Comparison of ENCODE assay signal across 25 cellular contexts in the genomic region with DNA sequence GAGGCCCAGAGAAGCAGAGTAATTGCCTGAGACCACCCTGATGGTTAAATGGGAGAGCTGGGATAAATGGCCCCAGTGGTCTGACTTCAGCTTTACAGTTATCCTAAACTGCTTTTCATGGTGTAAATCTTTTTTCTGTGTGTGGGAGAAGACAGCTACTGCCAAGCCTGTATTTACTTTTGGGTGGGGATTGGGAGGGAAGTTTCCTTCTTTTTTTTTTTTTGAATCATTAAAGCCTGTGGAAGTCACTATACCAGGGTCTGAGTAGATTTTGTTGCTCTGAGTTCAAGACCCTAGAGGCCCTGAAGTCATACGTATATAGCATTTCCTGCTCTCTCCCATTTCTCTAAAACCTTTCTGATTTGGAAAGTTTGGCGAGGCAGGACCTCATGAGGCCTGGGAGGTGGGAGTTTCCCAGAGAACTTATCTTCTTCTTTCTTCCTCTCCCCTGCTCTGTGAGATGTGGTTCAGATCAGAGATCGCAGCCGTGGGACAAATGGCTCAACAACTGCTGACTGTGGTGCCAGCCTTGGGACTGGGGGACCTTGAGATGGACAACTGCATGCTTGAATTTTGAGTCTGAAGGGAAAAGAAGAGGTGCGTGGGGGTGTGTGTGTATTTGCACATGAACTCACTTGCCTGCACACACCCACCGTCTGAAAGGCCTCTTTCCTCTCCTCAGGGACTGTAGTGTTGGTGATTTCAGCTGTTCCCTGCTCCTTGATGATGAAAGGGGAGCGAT. TPM values are rescaled to one million over a fixed set of nuclear protein-coding genes. Genes with fewer than 3 reads are reported as not detected.
DNase-seq lines count a peak whose midpoint lies in the region; ATAC-seq and TF ChIP-seq lines count a peak whose summit lies in the region.
"Had no signal": no experiment of that assay in that cellular context is flagged by ENCODE, and none has a peak within 500 bp of the region (broad histone marks: within the 10 kb centered on the region; RNA-seq: fewer than 3 reads in every experiment).

No MANE protein-coding gene starts in this region.

- peaks cover 0 to 21% (median 7%) of the 10 kb centered on the region in 12 donors for H3K9me3 ChIP-seq in heart left ventricle
- H3K9me3 ChIP-seq in mucosa of descending colon = no peaks in the 10 kb centered on the region
- H3K9me3 ChIP-seq: BE2C had no signal

- 37 to 49% (median 40%) methylated on average over 7 of the region's 7 CpGs for WGBS in heart left ventricle, 4 donors

- peaks cover 0 to 29% (median 20%) of the 10 kb centered on the region in 12 donors for H3K4me1 ChIP-seq in heart left ventricle
- peaks cover 20% of the 10 kb centered on the region for H3K4me1 ChIP-seq in mucosa of descending colon (ENCODE audit: low read depth)
- H3K4me1 ChIP-seq: BE2C, upper lobe of left lung had no signal

- H3K4me3 ChIP-seq in heart left ventricle (no peak overlapping the region), mucosa of descending colon (no peak overlapping the region)
- H3K4me3 ChIP-seq: lung, PC-9, upper lobe of left lung had no signal

- intact Hi-C loops in Right ventricle myocardium inferior (cut with DNase I) (no loop called here), cardiac septum (cut with DNase I) (no loop called here), heart left ventricle (cut with DNase I) (no loop called here), mucosa of descending colon (cut with DNase I, micrococcal nuclease) (no loop called here), sciatic nerve (cut with DNase I) (no loop called here)

- no peaks in the 10 kb centered on the region for H3K27me3 ChIP-seq in heart left ventricle
- H3K27me3 ChIP-seq: BE2C, upper lobe of left lung had no signal

- DNase-seq in Right ventricle myocardium inferior (ENCODE audit: missing footprints) (no peak), cardiac septum (ENCODE audit: low spot score) (no peak), heart left ventricle (no peak), mucosa of descending colon (no peak), sciatic nerve (ENCODE audit: low spot score) (no peak), DMS153 (lab: John Stamatoyannopoulos, UW) (no peak), COLO829 (ENCODE audit: low spot score) (no peak)
- no peak for DNase-seq in activated CD4-positive, alpha-beta T cell treated with anti-CD3 and anti-CD28 coated beads, Interleukin-2, amount 50 U/mL, for 48 hours
- DNase-seq: activated CD4-positive, alpha-beta T cell treated with anti-CD3 and anti-CD28 coated beads for 36 hours; activated effector memory CD4-positive, alpha-beta T cell treated with anti-CD3 and anti-CD28 coated beads, Interleukin-2, amount 50 U/mL, for 16 hours; BE2C; central memory CD4-positive, alpha-beta T cell; dermis blood vessel endothelial cell; GDM1; HCEC 1CT; NCI-H446 treated with DMSO at 0.1 percent for 48 hours; NK-92 treated with Interleukin-12 subunit alpha and Interleukin-12 subunit beta, amount 100 ng/mL, for 24 hours; PC-9; SHP77; stimulated activated CD4-positive, alpha-beta T cell treated with anti-CD3 and anti-CD28 coated beads, Interleukin-4, amount 100 ng/mL, for 1 hour; upper lobe of left lung had no signal

- ATAC-seq in Right ventricle myocardium inferior (peak; percentile 78), heart left ventricle (peak; percentile 26 to 78 (median 50)), mucosa of descending colon (peak; percentile 63), sciatic nerve (peak; percentile 47)
- ATAC-seq: activated CD4-positive, alpha-beta T cell treated with anti-CD3 and anti-CD28 coated beads for 36 hours had no signal

- peak overlapping the region in 9 of 12 donors; percentile 3 to 45 (median 34) for H3K27ac ChIP-seq in heart left ventricle
- H3K27ac ChIP-seq: PC-9, upper lobe of left lung had no signal

- peaks cover 0 to 5% (median 0%) of the 10 kb centered on the region in 9 donors for H3K36me3 ChIP-seq in heart left ventricle
- no peaks in the 10 kb centered on the region for H3K36me3 ChIP-seq in mucosa of descending colon (ENCODE audit: low read depth)
- H3K36me3 ChIP-seq: BE2C, upper lobe of left lung had no signal

- TF ChIP-seq CTCF in heart left ventricle (IDR thresholded peaks at IDR 0.05) = no peak
- TF ChIP-seq CTCF in mucosa of descending colon (IDR thresholded peaks at IDR 0.05) = no peak

- TF ChIP-seq POLR2A in heart left ventricle (IDR thresholded peaks at IDR 0.05) = no peak

RNA-seq across cellular contexts. Expression of a gene that starts 18.1 kb away (rescaled TPM):
- total RNA-seq in Right ventricle myocardium inferior (22.3 TPM), cardiac septum (4.5 TPM), heart left ventricle (10 to 100 TPM in 8 of 9 donors, 1 to 10 TPM in 1; 7.7 to 34.4 (median 14.9) TPM), mucosa of descending colon (10 to 100 TPM in 2 of 3 donors, 1 to 10 TPM in 1; 9.4 to 14.9 (median 10.3) TPM), sciatic nerve (16.6 TPM)
- 10 to 100 TPM in 1 of 2 donors, 1 to 10 TPM in 1; 2.4 to 14.9 TPM for polyA plus RNA-seq in heart left ventricle
- total RNA-seq: activated CD4-positive, alpha-beta T cell treated with anti-CD3 and anti-CD28 coated beads for 36 hours; HT-29; PC-9; T-helper 2 cell treated with Interferon-gamma antibody and Interleukin-4, amounts not matched to agents 100 ng/mL and 5 ng/mL, for 36 hours had no signal
- polyA plus RNA-seq: keratinocyte had no signal

RNA-seq across cellular contexts. Expression of a gene that starts 47.9 kb away (rescaled TPM):
- 6.0 TPM for total RNA-seq in Right ventricle myocardium inferior
- total RNA-seq in cardiac septum = 3.3 TPM
- total RNA-seq in heart left ventricle = 1 to 10 TPM; 3.4 to 8.6 (median 7.4) TPM
- polyA plus RNA-seq in heart left ventricle = 1 to 10 TPM; 4.4 to 6.3 TPM
- total RNA-seq in mucosa of descending colon = 10 to 100 TPM in 1 of 3 donors, 1 to 10 TPM in 2; 3.7 to 32.3 (median 6.1) TPM
- total RNA-seq in sciatic nerve = 30.2 TPM
